ENCODE assay signal across 16 cellular contexts in genomic region chr10:85105614-85106013, GRCh38.
DNase-seq lines count a peak whose midpoint lies in the region; ATAC-seq and TF ChIP-seq lines count a peak whose summit lies in the region.
"Had no signal": no experiment of that assay in that cellular context is flagged by ENCODE, and none has a peak within 500 bp of the region (broad histone marks: within the 10 kb centered on the region; RNA-seq: fewer than 3 reads in every experiment).

No MANE protein-coding gene starts in this region.

- no TSS peak for BruUV-seq in PC-9 (replicated peaks; lab: Mats Ljungman, UMichigan)

- no peak overlapping the region for H3K27ac Mint-ChIP-seq in nephron progenitor cell
- H3K27ac Mint-ChIP-seq: activated T-helper 2 cell treated with anti-CD3 and anti-CD28 coated beads, Interferon-gamma antibody, Interleukin-2, Interleukin-4, amounts not matched to agents 10 μg/mL and 5 μg/mL and 100 μg/mL, durations not matched to agents 14 hours and 24 hours and 36 hours had no signal

- H3K9me3 ChIP-seq in PC-9 (ENCODE audit: insufficient read depth, low read depth): no peaks in the 10 kb centered on the region
- H3K9me3 ChIP-seq: BLaER1, Peyer's patch, right lobe of liver had no signal

- H3K79me2 ChIP-seq in PC-9 (ENCODE audit: low read depth): no peaks in the 10 kb centered on the region

- H4K20me1 ChIP-seq in PC-9 (ENCODE audit: insufficient read depth): no peaks in the 10 kb centered on the region
- H4K20me1 ChIP-seq: BLaER1 had no signal

- TF ChIP-seq CTCF in brain microvascular endothelial cell (IDR thresholded peaks at IDR 0.05; ENCODE audit: low read depth, low read length, missing control alignments) (peak; percentile 31), nephron progenitor cell (IDR thresholded peaks at IDR 0.05) (peak; percentile 33), PC-9 (conservative IDR thresholded peaks at IDR 0.05) (no peak)

- H3K27ac ChIP-seq in brain microvascular endothelial cell: no peak overlapping the region
- H3K27ac ChIP-seq in PC-9: no peak overlapping the region
- H3K27ac ChIP-seq: BLaER1, dorsolateral prefrontal cortex, Peyer's patch, right lobe of liver had no signal

- DNase-seq in D341Med (ENCODE audit: low spot score) (peak; percentile 24), HEK293T (ENCODE audit: extremely low spot score) (peak; percentile 36), brain microvascular endothelial cell (no peak), nephron progenitor cell (peak; percentile 37), midbrain (lab: John Stamatoyannopoulos, UW) (no peak), PC-9 (no peak)
- DNase-seq: activated CD4-positive, alpha-beta T cell treated with anti-CD3 and anti-CD28 coated beads for 48 hours; dorsolateral prefrontal cortex; Peyer's patch; stimulated activated naive CD4-positive, alpha-beta T cell treated with Interleukin-2 at 50 U/mL for 16 hours; T-helper 2 cell had no signal

- intact Hi-C loops in PC-9 (cut with micrococcal nuclease; ENCODE audit: unreplicated experiment): no loop called here

- H3K4me2 ChIP-seq in PC-9: no peak overlapping the region
- H3K4me2 ChIP-seq: BLaER1 had no signal

- POLR2A ChIA-PET in HEK293T (lab: Yijun Ruan, JAX) (no interaction called here), PC-9 (lab: Charles Lee; ENCODE audit: unreplicated experiment) (no interaction called here)

- H3K36me3 ChIP-seq in brain microvascular endothelial cell (replicated peaks) (no peaks in the 10 kb centered on the region), PC-9 (ENCODE audit: low read depth) (no peaks in the 10 kb centered on the region)
- H3K36me3 ChIP-seq: BLaER1, Peyer's patch, right lobe of liver had no signal

- H3K4me3 ChIP-seq in brain microvascular endothelial cell (ENCODE audit: low read depth, low read length) (no peak overlapping the region), PC-9 (no peak overlapping the region)
- H3K4me3 ChIP-seq: BLaER1, dorsolateral prefrontal cortex, Peyer's patch, right lobe of liver had no signal

- H2AFZ ChIP-seq in PC-9: no peak overlapping the region

- H3K4me1 Mint-ChIP-seq in nephron progenitor cell: peaks cover 24% of the 10 kb centered on the region

- no peak overlapping the region for H3K4me3 Mint-ChIP-seq in nephron progenitor cell

- H3K27me3 ChIP-seq in brain microvascular endothelial cell (replicated peaks) (no peaks in the 10 kb centered on the region), PC-9 (ENCODE audit: insufficient read depth, low read depth) (no peaks in the 10 kb centered on the region)
- H3K27me3 ChIP-seq: BLaER1, dorsolateral prefrontal cortex, Peyer's patch, right lobe of liver had no signal

- CTCF ChIA-PET in HEK293T (lab: Yijun Ruan, JAX) (no interaction called here), PC-9 (lab: Charles Lee) (no interaction called here)

- no peaks in the 10 kb centered on the region for H3K4me1 ChIP-seq in PC-9 (replicated peaks; ENCODE audit: insufficient read depth)
- H3K4me1 ChIP-seq: BLaER1, Peyer's patch, right lobe of liver had no signal

- in situ Hi-C loops in brain microvascular endothelial cell (cut with HindIII; ENCODE audit: low pct_ligation_motif_present, low sequenced_read_pairs): no loop called here

- H3K9me3 Mint-ChIP-seq in nephron progenitor cell: no peaks in the 10 kb centered on the region
- H3K9me3 Mint-ChIP-seq: activated T-helper 2 cell treated with anti-CD3 and anti-CD28 coated beads, Interferon-gamma antibody, Interleukin-2, Interleukin-4, amounts not matched to agents 10 μg/mL and 5 μg/mL and 100 μg/mL, durations not matched to agents 14 hours and 24 hours and 36 hours had no signal

- peaks cover 12% of the 10 kb centered on the region for H3K27me3 Mint-ChIP-seq in nephron progenitor cell (ENCODE audit: low read depth, poor library complexity)

- no peaks in the 10 kb centered on the region for H3K36me3 Mint-ChIP-seq in nephron progenitor cell (ENCODE audit: low read depth)

- H3F3A ChIP-seq in PC-9 (ENCODE audit: insufficient read depth, low read depth): no peaks in the 10 kb centered on the region

- H3K9me2 ChIP-seq in PC-9 (ENCODE audit: insufficient read depth): no peaks in the 10 kb centered on the region

- no peak for ATAC-seq in HG02588 (IDR thresholded peaks at IDR 0.05; ENCODE audit: unreplicated experiment)
- ATAC-seq in HG03025 (IDR thresholded peaks at IDR 0.05; ENCODE audit: low FRiP score, unreplicated experiment): no peak

TF ChIP-seq in HEK293T, 16 proteins besides CTCF, POLR2A, EP300 and RAD21:
- TF ChIP-seq L3MBTL2 (conservative IDR thresholded peaks at IDR 0.05): no peak
- TF ChIP-seq NFRKB (IDR thresholded peaks at IDR 0.05): no peak
- TF ChIP-seq ZNF384 (IDR thresholded peaks at IDR 0.05): no peak
- no peak for TF ChIP-seq FOXK2 (IDR thresholded peaks at IDR 0.05)
- TF ChIP-seq FOXA1 (IDR thresholded peaks at IDR 0.05): no peak
- no peak for TF ChIP-seq SP1 (IDR thresholded peaks at IDR 0.05)
- no peak for TF ChIP-seq CTBP1 (IDR thresholded peaks at IDR 0.05; ENCODE audit: borderline replicate concordance)
- TF ChIP-seq TARDBP (IDR thresholded peaks at IDR 0.05): no peak
- TF ChIP-seq PKNOX1 (IDR thresholded peaks at IDR 0.05): no peak
- TF ChIP-seq BHLHE40 (IDR thresholded peaks at IDR 0.05; ENCODE audit: borderline replicate concordance): no peak
- no peak for TF ChIP-seq LEF1 (IDR thresholded peaks at IDR 0.05; ENCODE audit: borderline replicate concordance)
- TF ChIP-seq ELF4 (IDR thresholded peaks at IDR 0.05): no peak
TF ChIP-seq in HEK293T: peak in this region for 0.

Comparison
In these comparisons a context has a peak if more than half of its experiments do, and no peak if none do; other contexts are left out.
1. DNase-seq: peak in D341Med (single experiment), HEK293T (single experiment) and nephron progenitor cell (single experiment); none in brain microvascular endothelial cell (single experiment), midbrain (single experiment) and PC-9 (0 of 2).